In the genomic region with DNA sequence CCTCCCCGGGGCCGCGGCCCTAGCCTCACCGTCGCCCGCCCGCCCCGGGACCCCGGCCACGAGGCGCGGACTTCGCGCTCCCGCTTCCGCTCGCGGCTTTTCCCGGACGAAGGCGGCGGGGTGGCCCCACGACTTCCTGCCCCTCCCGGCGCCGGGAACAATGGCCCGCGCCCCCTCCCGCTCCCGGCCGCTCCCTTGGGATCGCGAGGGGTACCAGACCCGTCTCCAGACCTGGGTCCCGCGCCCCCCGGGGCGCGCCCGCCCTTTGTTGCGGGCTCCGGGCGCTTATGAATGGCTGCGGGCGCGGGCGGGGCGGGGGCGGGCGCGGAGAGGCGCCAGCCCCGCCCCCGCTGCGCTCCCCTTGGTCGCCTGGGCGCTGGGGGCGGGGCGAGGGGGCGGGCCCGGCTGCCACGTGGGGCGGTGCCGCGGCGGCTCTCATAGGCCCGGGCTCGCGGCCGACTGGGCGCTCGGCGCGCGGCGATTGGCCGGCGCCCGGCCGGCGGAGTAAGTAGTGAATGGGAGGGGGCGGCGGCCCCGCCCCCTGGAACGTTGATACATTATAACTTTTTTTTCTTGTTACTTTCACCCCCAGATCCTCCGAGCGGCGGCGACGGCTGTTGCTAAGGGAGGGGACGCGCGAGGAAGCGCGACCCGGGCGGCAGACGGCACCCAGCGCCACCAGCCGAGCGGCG, we compare ENCODE assay signal across 8 cellular contexts. TPM values are rescaled to one million over a fixed set of nuclear protein-coding genes. Genes with fewer than 3 reads are reported as not detected.
DNase-seq lines count a peak whose midpoint lies in the region; ATAC-seq and TF ChIP-seq lines count a peak whose summit lies in the region.

No MANE protein-coding gene starts in this region.

- H3K4me3 ChIP-seq in liver (ENCODE audit: low read depth in 1 of 3, low read length in 3 of 3), result peak overlapping the region; percentile 55 to 75 (median 75)

- peak in 1 of 2 donors; percentile 11 for TF ChIP-seq RAD21 in liver (IDR thresholded peaks at IDR 0.05)

- H3K9ac ChIP-seq in liver (ENCODE audit: low read depth in 1 of 2, low read length in 2 of 2), result peak overlapping the region in 1 of 2 donors; percentile 27

- CTCF ChIA-PET in activated CD4-positive, alpha-beta T cell treated with anti-CD3 and anti-CD28 coated beads, Interleukin-2, amount 10 ng/mL, durations not matched to agents 7 days and 5 days (lab: Charles Lee), result interaction anchor here (0.6 to 1.0 kb wide), 7 partner anchors 11 to 489 kb away, joined by 3 to 13 read pairs (median 5); a partner anchor contains a TSS

- peaks cover 0 to 10% (median 2%) of the 10 kb centered on the region in 4 donors for H3K36me3 ChIP-seq in liver (ENCODE audit: control insufficient read depth in 4 of 4, insufficient read depth in 3 of 4, low read depth in 1 of 4, low read length in 3 of 4)

- under 1% methylated on average over 102 of the region's 102 CpGs for WGBS in liver

- H3K9me3 Mint-ChIP-seq in activated CD4-positive, alpha-beta T cell treated with anti-CD3 and anti-CD28 coated beads, Interleukin-2, amount 10 ng/mL, durations not matched to agents 7 days and 5 days, result no peaks in the 10 kb centered on the region
- H3K9me3 Mint-ChIP-seq in dendritic cell treated with granulocyte-macrophage colony-stimulating factor and Interleukin-4, amounts not matched to agents 40 ng/mL and 50 ng/mL, for 4 days, result no peaks in the 10 kb centered on the region

- H3K27me3 Mint-ChIP-seq in activated CD4-positive, alpha-beta T cell treated with anti-CD3 and anti-CD28 coated beads, Interleukin-2, amount 10 ng/mL, durations not matched to agents 7 days and 5 days, result no peaks in the 10 kb centered on the region
- H3K27me3 Mint-ChIP-seq in dendritic cell treated with granulocyte-macrophage colony-stimulating factor and Interleukin-4, amounts not matched to agents 40 ng/mL and 50 ng/mL, for 4 days, result no peaks in the 10 kb centered on the region

- H3K27ac Mint-ChIP-seq in activated CD4-positive, alpha-beta T cell treated with anti-CD3 and anti-CD28 coated beads, Interleukin-2, amount 10 ng/mL, durations not matched to agents 7 days and 5 days, result peak overlapping the region; percentile 83
- H3K27ac Mint-ChIP-seq in dendritic cell treated with granulocyte-macrophage colony-stimulating factor and Interleukin-4, amounts not matched to agents 40 ng/mL and 50 ng/mL, for 4 days, result peak overlapping the region; percentile 93

- H3K4me3 Mint-ChIP-seq in activated CD4-positive, alpha-beta T cell treated with anti-CD3 and anti-CD28 coated beads, Interleukin-2, amount 10 ng/mL, durations not matched to agents 7 days and 5 days, result peak overlapping the region; percentile 77
- peak overlapping the region; percentile 79 for H3K4me3 Mint-ChIP-seq in dendritic cell treated with granulocyte-macrophage colony-stimulating factor and Interleukin-4, amounts not matched to agents 40 ng/mL and 50 ng/mL, for 4 days

- H3K9me3 ChIP-seq in liver (ENCODE audit: control insufficient read depth in 4 of 4, low read length in 3 of 4), result no peaks in the 10 kb centered on the region

- DNase-seq in Ammon's horn (ENCODE audit: low spot score) (peak; percentile 93), NCI-H69 (lab: John Stamatoyannopoulos, UW) (peak; percentile 99)
- peak; percentile 92 for DNase-seq in activated CD4-positive, alpha-beta T cell treated with anti-CD3 and anti-CD28 coated beads, Interleukin-2, amount 10 ng/mL, durations not matched to agents 7 days and 5 days
- DNase-seq in stimulated activated CD4-positive, alpha-beta T cell treated with anti-CD3 and anti-CD28 coated beads, Interleukin-4, amount 100 ng/mL, for 1 hour, result peak; percentile 93

- H3K36me3 Mint-ChIP-seq in activated CD4-positive, alpha-beta T cell treated with anti-CD3 and anti-CD28 coated beads, Interleukin-2, amount 10 ng/mL, durations not matched to agents 7 days and 5 days (ENCODE audit: low read depth), result peaks cover 21% of the 10 kb centered on the region
- peaks cover 66% of the 10 kb centered on the region for H3K36me3 Mint-ChIP-seq in dendritic cell treated with granulocyte-macrophage colony-stimulating factor and Interleukin-4, amounts not matched to agents 40 ng/mL and 50 ng/mL, for 4 days (ENCODE audit: low read depth)

- peak overlapping the region; percentile 97 to 99 for H3K27ac ChIP-seq in liver (ENCODE audit: low read depth in 1 of 2, low read length in 2 of 2)

- no peaks in the 10 kb centered on the region for H3K27me3 ChIP-seq in liver (ENCODE audit: control insufficient read depth in 4 of 4, insufficient read depth in 4 of 4, low read length in 3 of 4)

- peaks cover 12% of the 10 kb centered on the region for H3K4me1 Mint-ChIP-seq in activated CD4-positive, alpha-beta T cell treated with anti-CD3 and anti-CD28 coated beads, Interleukin-2, amount 10 ng/mL, durations not matched to agents 7 days and 5 days
- H3K4me1 Mint-ChIP-seq in dendritic cell treated with granulocyte-macrophage colony-stimulating factor and Interleukin-4, amounts not matched to agents 40 ng/mL and 50 ng/mL, for 4 days (ENCODE audit: low read depth), result peaks cover 43% of the 10 kb centered on the region

- TF ChIP-seq CTCF in liver (IDR thresholded peaks at IDR 0.05; ENCODE audit: low read depth, low read length, missing input control), result no peak

- ATAC-seq in GM19324 (IDR thresholded peaks at IDR 0.05; ENCODE audit: low FRiP score, unreplicated experiment) (peak; percentile 53), HG03457 (IDR thresholded peaks at IDR 0.05; ENCODE audit: unreplicated experiment) (peak; percentile 26)

- peaks cover 22 to 66% (median 44%) of the 10 kb centered on the region in 4 donors for H3K4me1 ChIP-seq in liver (ENCODE audit: control insufficient read depth in 4 of 4, insufficient read depth in 4 of 4, low read length in 3 of 4)

- POLR2A ChIA-PET in activated CD4-positive, alpha-beta T cell treated with anti-CD3 and anti-CD28 coated beads, Interleukin-2, amount 10 ng/mL, durations not matched to agents 7 days and 5 days (lab: Charles Lee), result interaction anchor here (0.6 kb wide), 1 partner anchor 24 kb away, joined by 3 read pairs; no protein-coding TSS in a partner anchor

- intact Hi-C loops in dendritic cell treated with granulocyte-macrophage colony-stimulating factor and Interleukin-4, amounts not matched to agents 40 ng/mL and 50 ng/mL, for 4 days (cut with micrococcal nuclease), result no loop called here

TF ChIP-seq in liver, 16 proteins besides CTCF, POLR2A, EP300 and RAD21:
- TF ChIP-seq, protein P1, sequence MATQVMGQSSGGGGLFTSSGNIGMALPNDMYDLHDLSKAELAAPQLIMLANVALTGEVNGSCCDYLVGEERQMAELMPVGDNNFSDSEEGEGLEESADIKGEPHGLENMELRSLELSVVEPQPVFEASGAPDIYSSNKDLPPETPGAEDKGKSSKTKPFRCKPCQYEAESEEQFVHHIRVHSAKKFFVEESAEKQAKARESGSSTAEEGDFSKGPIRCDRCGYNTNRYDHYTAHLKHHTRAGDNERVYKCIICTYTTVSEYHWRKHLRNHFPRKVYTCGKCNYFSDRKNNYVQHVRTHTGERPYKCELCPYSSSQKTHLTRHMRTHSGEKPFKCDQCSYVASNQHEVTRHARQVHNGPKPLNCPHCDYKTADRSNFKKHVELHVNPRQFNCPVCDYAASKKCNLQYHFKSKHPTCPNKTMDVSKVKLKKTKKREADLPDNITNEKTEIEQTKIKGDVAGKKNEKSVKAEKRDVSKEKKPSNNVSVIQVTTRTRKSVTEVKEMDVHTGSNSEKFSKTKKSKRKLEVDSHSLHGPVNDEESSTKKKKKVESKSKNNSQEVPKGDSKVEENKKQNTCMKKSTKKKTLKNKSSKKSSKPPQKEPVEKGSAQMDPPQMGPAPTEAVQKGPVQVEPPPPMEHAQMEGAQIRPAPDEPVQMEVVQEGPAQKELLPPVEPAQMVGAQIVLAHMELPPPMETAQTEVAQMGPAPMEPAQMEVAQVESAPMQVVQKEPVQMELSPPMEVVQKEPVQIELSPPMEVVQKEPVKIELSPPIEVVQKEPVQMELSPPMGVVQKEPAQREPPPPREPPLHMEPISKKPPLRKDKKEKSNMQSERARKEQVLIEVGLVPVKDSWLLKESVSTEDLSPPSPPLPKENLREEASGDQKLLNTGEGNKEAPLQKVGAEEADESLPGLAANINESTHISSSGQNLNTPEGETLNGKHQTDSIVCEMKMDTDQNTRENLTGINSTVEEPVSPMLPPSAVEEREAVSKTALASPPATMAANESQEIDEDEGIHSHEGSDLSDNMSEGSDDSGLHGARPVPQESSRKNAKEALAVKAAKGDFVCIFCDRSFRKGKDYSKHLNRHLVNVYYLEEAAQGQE (IDR thresholded peaks at IDR 0.05), result peak; percentile 39
- TF ChIP-seq HNF4A (conservative IDR thresholded peaks at IDR 0.05), result peak in 1 of 2 donors; percentile 5
- TF ChIP-seq, protein P2, sequence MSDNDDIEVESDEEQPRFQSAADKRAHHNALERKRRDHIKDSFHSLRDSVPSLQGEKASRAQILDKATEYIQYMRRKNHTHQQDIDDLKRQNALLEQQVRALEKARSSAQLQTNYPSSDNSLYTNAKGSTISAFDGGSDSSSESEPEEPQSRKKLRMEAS (IDR thresholded peaks at IDR 0.05), result no peak

RNA-seq across cellular contexts. Expression of a gene that starts 1.1 kb away (rescaled TPM):
- 10 to 100 TPM; 58.0 to 65.7 TPM for total RNA-seq in activated CD4-positive, alpha-beta T cell treated with anti-CD3 and anti-CD28 coated beads, Interleukin-2, amount 10 ng/mL, durations not matched to agents 7 days and 5 days
- total RNA-seq in liver, result 10 to 100 TPM in 1 of 2 donors, 1 to 10 TPM in 1; 9.1 to 22.9 TPM
- 10 to 100 TPM in 1 of 2 donors, 1 to 10 TPM in 1; 2.9 to 14.6 TPM for polyA plus RNA-seq in liver

RNA-seq across cellular contexts. Expression of a gene that starts 7.9 kb away (rescaled TPM):
- 100 to 1,000 TPM; 151 to 166 TPM for total RNA-seq in activated CD4-positive, alpha-beta T cell treated with anti-CD3 and anti-CD28 coated beads, Interleukin-2, amount 10 ng/mL, durations not matched to agents 7 days and 5 days
- total RNA-seq in liver, result 10 to 100 TPM; 20.2 to 44.5 TPM
- polyA plus RNA-seq in liver, result 100 to 1,000 TPM; 246 to 315 TPM

RNA-seq across cellular contexts. Expression of a gene that starts 11.6 kb away (rescaled TPM):
- not detected for total RNA-seq in activated CD4-positive, alpha-beta T cell treated with anti-CD3 and anti-CD28 coated beads, Interleukin-2, amount 10 ng/mL, durations not matched to agents 7 days and 5 days
- total RNA-seq in liver, result under 1 TPM; 0.05 to 0.25 TPM
- polyA plus RNA-seq in liver, result under 1 TPM in 1 of 2 donors, not detected in 1; 0.06 TPM

RNA-seq across cellular contexts. Expression of a gene that starts 19.7 kb away (rescaled TPM):
- 100 to 1,000 TPM; 169 to 224 TPM for total RNA-seq in activated CD4-positive, alpha-beta T cell treated with anti-CD3 and anti-CD28 coated beads, Interleukin-2, amount 10 ng/mL, durations not matched to agents 7 days and 5 days
- 100 to 1,000 TPM in 1 of 2 donors, 10 to 100 TPM in 1; 80.5 to 135 TPM for total RNA-seq in liver
- 100 to 1,000 TPM in 1 of 2 donors, 10 to 100 TPM in 1; 41.1 to 113 TPM for polyA plus RNA-seq in liver

RNA-seq across cellular contexts. Expression of a gene that starts 25.9 kb away (rescaled TPM):
- 10 to 100 TPM; 47.8 to 51.5 TPM for total RNA-seq in activated CD4-positive, alpha-beta T cell treated with anti-CD3 and anti-CD28 coated beads, Interleukin-2, amount 10 ng/mL, durations not matched to agents 7 days and 5 days
- 10 to 100 TPM; 14.6 to 15.7 TPM for total RNA-seq in liver
- polyA plus RNA-seq in liver, result 10 to 100 TPM; 51.9 to 79.8 TPM

Comparison
In these comparisons a context has a peak if more than half of its experiments do, and no peak if none do; other contexts are left out.
1. Peak in every context shown above with its lines: DNase-seq, ATAC-seq, H3K4me3 ChIP-seq and H3K27ac ChIP-seq.